8 cellular contexts compared by ENCODE assay signal in genomic region chr4:1291091-1291490, GRCh38. TPM values are rescaled to one million over a fixed set of nuclear protein-coding genes. Genes with fewer than 3 reads are reported as not detected.
DNase-seq lines count a peak whose midpoint lies in the region; ATAC-seq and TF ChIP-seq lines count a peak whose summit lies in the region.

No MANE protein-coding gene starts in this region.

- H3K9me2 ChIP-seq in SK-N-SH: no peaks in the 10 kb centered on the region

- WGBS in SK-N-SH (ENCODE audit: low lambda C conversion rate): 67% methylated on average over 9 of the region's 9 CpGs

- CTCF ChIA-PET in SK-N-SH (lab: Yijun Ruan, JAX): interaction anchor here (0.6 to 1.6 kb wide), 4 partner anchors 10 to 429 kb away, joined by 3 to 4 read pairs (median 3); no protein-coding TSS in a partner anchor
- CTCF ChIA-PET in activated CD4-positive, alpha-beta memory T cell treated with anti-CD3 and anti-CD28 coated beads for 36 hours (lab: Charles Lee): interaction anchor here (0.7 to 2.3 kb wide), 6 partner anchors 8 to 65 kb away, joined by 3 to 10 read pairs (median 4); no protein-coding TSS in a partner anchor

- H3K9me3 ChIP-seq in SK-N-SH: no peaks in the 10 kb centered on the region

- no peak for ATAC-seq in SK-N-SH treated with all-trans-retinoic acid at 6 μM for 48 hours
- no peak for ATAC-seq in stimulated activated naive CD8-positive, alpha-beta T cell treated with anti-CD3 and anti-CD28 coated beads, Interleukin-15, amount 100 ng/mL, for 72 hours
- no peak for ATAC-seq in GM21723 (IDR thresholded peaks at IDR 0.05; ENCODE audit: unreplicated experiment)

- peaks cover 4% of the 10 kb centered on the region for H3K9me3 Mint-ChIP-seq in activated CD4-positive, alpha-beta memory T cell treated with anti-CD3 and anti-CD28 coated beads for 36 hours
- H3K9me3 Mint-ChIP-seq in stimulated activated naive CD8-positive, alpha-beta T cell treated with anti-CD3 and anti-CD28 coated beads, Interleukin-15, amount 100 ng/mL, for 72 hours: peaks cover 4 to 5% of the 10 kb centered on the region in 2 donors

- intact Hi-C loops in activated CD4-positive, alpha-beta memory T cell treated with anti-CD3 and anti-CD28 coated beads for 36 hours (cut with micrococcal nuclease): no loop called here

- TF ChIP-seq EP300 in SK-N-SH (IDR thresholded peaks at IDR 0.05; ENCODE audit: borderline replicate concordance in 1 of 2, low read depth in 1 of 2, low read length in 1 of 2): no peak

- H3K27me3 ChIP-seq in SK-N-SH (ENCODE audit: insufficient read depth): no peaks in the 10 kb centered on the region

- H3K4me2 ChIP-seq in SK-N-SH: peak overlapping the region; percentile 98

- H2AFZ ChIP-seq in SK-N-SH (ENCODE audit: low read depth): no peak overlapping the region

- no peak for TF ChIP-seq CTCF in SK-N-SH (IDR thresholded peaks at IDR 0.05)

- peaks cover 47% of the 10 kb centered on the region for H4K20me1 ChIP-seq in SK-N-SH (ENCODE audit: insufficient read depth)

- peak overlapping the region; percentile 96 for H3K4me3 Mint-ChIP-seq in activated CD4-positive, alpha-beta memory T cell treated with anti-CD3 and anti-CD28 coated beads for 36 hours
- H3K4me3 Mint-ChIP-seq in stimulated activated naive CD8-positive, alpha-beta T cell treated with anti-CD3 and anti-CD28 coated beads, Interleukin-15, amount 100 ng/mL, for 72 hours: peak overlapping the region; percentile 90 to 98

- H3K4me1 ChIP-seq in SK-N-SH (ENCODE audit: control insufficient read depth in 1 of 2, insufficient read depth in 2 of 2, low read depth in 1 of 2, low read length in 1 of 2): peaks cover 0 to 25% of the 10 kb centered on the region in 2 experiments; a peak in 3 of 4 replicates

- no peak overlapping the region for H3K27ac ChIP-seq in SK-N-SH (ENCODE audit: low read depth in 2 of 2, low read length in 1 of 2)

- peaks cover 3% of the 10 kb centered on the region for H3K36me3 Mint-ChIP-seq in activated CD4-positive, alpha-beta memory T cell treated with anti-CD3 and anti-CD28 coated beads for 36 hours

- H3K79me2 ChIP-seq in SK-N-SH (ENCODE audit: insufficient read depth): peaks cover 56% of the 10 kb centered on the region

- peak overlapping the region; percentile 85 for H3K9ac ChIP-seq in SK-N-SH

- DNase-seq in SK-N-SH: no peak
- no peak for DNase-seq in activated CD4-positive, alpha-beta memory T cell treated with anti-CD3 and anti-CD28 coated beads for 36 hours
- no peak for DNase-seq in stimulated activated naive CD8-positive, alpha-beta T cell treated with anti-CD3 and anti-CD28 coated beads, Interleukin-15, amount 100 ng/mL, for 72 hours
- no peak for DNase-seq in DMS114 treated with DMSO at 0.1 percent for 48 hours (lab: John Stamatoyannopoulos, UW; ENCODE audit: unreplicated experiment)
- DNase-seq in SKM-1 treated with dmso at 0.1 percent for 144 hours (lab: John Stamatoyannopoulos, UW; ENCODE audit: unreplicated experiment): no peak

- H3K36me3 ChIP-seq in SK-N-SH (replicated peaks in 1 of 2; ENCODE audit: control insufficient read depth in 1 of 2, insufficient read depth in 2 of 2, low read length in 1 of 2): no peaks in the 10 kb centered on the region

- peak overlapping the region; percentile 80 for H3K27ac Mint-ChIP-seq in activated CD4-positive, alpha-beta memory T cell treated with anti-CD3 and anti-CD28 coated beads for 36 hours
- peak overlapping the region; percentile 87 to 98 for H3K27ac Mint-ChIP-seq in stimulated activated naive CD8-positive, alpha-beta T cell treated with anti-CD3 and anti-CD28 coated beads, Interleukin-15, amount 100 ng/mL, for 72 hours

- TF ChIP-seq RAD21 in SK-N-SH (IDR thresholded peaks at IDR 0.05; ENCODE audit: low read length): no peak

- POLR2A ChIA-PET in SK-N-SH (lab: Yijun Ruan, JAX): no interaction called here
- POLR2A ChIA-PET in activated CD4-positive, alpha-beta memory T cell treated with anti-CD3 and anti-CD28 coated beads for 36 hours (lab: Charles Lee): interaction anchor here (1.0 to 3.8 kb wide), 6 partner anchors 10 to 358 kb away, joined by 3 to 25 read pairs (median 6); partner anchors contain the start of genes CTBP1, TMEM175 and UVSSA

- H3K27me3 Mint-ChIP-seq in activated CD4-positive, alpha-beta memory T cell treated with anti-CD3 and anti-CD28 coated beads for 36 hours: no peaks in the 10 kb centered on the region
- no peaks in the 10 kb centered on the region for H3K27me3 Mint-ChIP-seq in stimulated activated naive CD8-positive, alpha-beta T cell treated with anti-CD3 and anti-CD28 coated beads, Interleukin-15, amount 100 ng/mL, for 72 hours

- H3F3A ChIP-seq in SK-N-SH (replicated peaks; ENCODE audit: insufficient read depth): peaks cover 3% of the 10 kb centered on the region

- peaks cover 39% of the 10 kb centered on the region for H3K4me1 Mint-ChIP-seq in activated CD4-positive, alpha-beta memory T cell treated with anti-CD3 and anti-CD28 coated beads for 36 hours (ENCODE audit: low read depth)
- peaks cover 56% of the 10 kb centered on the region for H3K4me1 Mint-ChIP-seq in stimulated activated naive CD8-positive, alpha-beta T cell treated with anti-CD3 and anti-CD28 coated beads, Interleukin-15, amount 100 ng/mL, for 72 hours

- peak overlapping the region; percentile 86 to 95 for H3K4me3 ChIP-seq in SK-N-SH (ENCODE audit: low read depth in 2 of 2, low read length in 1 of 2)
- peak overlapping the region; percentile 85 for H3K4me3 ChIP-seq in iPS-11a (ENCODE audit: low read depth, low read length)

TF ChIP-seq in SK-N-SH, 30 proteins besides CTCF, POLR2A, EP300 and RAD21:
- TF ChIP-seq MXI1 (IDR thresholded peaks at IDR 0.05; ENCODE audit: low read depth, low read length): no peak
- no peak for TF ChIP-seq GATA2 (CRISPR knock-in tag; IDR thresholded peaks at IDR 0.05)
- TF ChIP-seq SIN3A (IDR thresholded peaks at IDR 0.05; ENCODE audit: borderline replicate concordance, low read depth, low read length): no peak
- TF ChIP-seq RCOR1 (IDR thresholded peaks at IDR 0.05; ENCODE audit: low read length): no peak
- TF ChIP-seq YY1 (IDR thresholded peaks at IDR 0.05; ENCODE audit: low read depth): no peak
- TF ChIP-seq NRF1 (IDR thresholded peaks at IDR 0.05; ENCODE audit: low read depth, low read length): no peak
- no peak for TF ChIP-seq USF2 (IDR thresholded peaks at IDR 0.05; ENCODE audit: borderline replicate concordance, low read depth, low read length)
- TF ChIP-seq TAF1 (IDR thresholded peaks at IDR 0.05; ENCODE audit: borderline replicate concordance, low read depth, low read length): no peak

TF ChIP-seq in SK-N-SH treated with all-trans-retinoic acid at 6 μM for 48 hours, 23 proteins besides CTCF, POLR2A, EP300 and RAD21:
- TF ChIP-seq SNAI2 (CRISPR knock-in tag; IDR thresholded peaks at IDR 0.05) (no peak), TSHZ2 (CRISPR knock-in tag; IDR thresholded peaks at IDR 0.05) (no peak), CSRNP3 (CRISPR knock-in tag; IDR thresholded peaks at IDR 0.05) (no peak), ESRRG (CRISPR knock-in tag; IDR thresholded peaks at IDR 0.05) (no peak), OSR1 (CRISPR knock-in tag; IDR thresholded peaks at IDR 0.05) (no peak), PPARA (CRISPR knock-in tag; IDR thresholded peaks at IDR 0.05; ENCODE audit: borderline replicate concordance) (no peak)

RNA-seq across cellular contexts. Expression of gene MAEA, which starts 1.4 kb away (rescaled TPM):
- 123 and 128 TPM in 2 replicates for polyA plus RNA-seq in SK-N-SH (2012; rRNA removed)
- 64.4 and 85.4 TPM in 2 replicates for polyA plus RNA-seq in SK-N-SH (2012; cell fraction: cytosol; rRNA removed)
- 196 and 274 TPM in 2 replicates for polyA plus RNA-seq in SK-N-SH (2012; cell fraction: nucleus; rRNA removed)
- total RNA-seq in activated CD4-positive, alpha-beta memory T cell treated with anti-CD3 and anti-CD28 coated beads for 36 hours: 10 to 100 TPM; 47.3 to 50.3 TPM

RNA-seq across cellular contexts. Expression of gene CTBP1, which starts 42.2 kb away (rescaled TPM):
- 158 and 183 TPM in 2 replicates for polyA plus RNA-seq in SK-N-SH (2012; rRNA removed)
- 73.8 and 122 TPM in 2 replicates for polyA plus RNA-seq in SK-N-SH (2012; cell fraction: cytosol; rRNA removed)
- 419 and 467 TPM in 2 replicates for polyA plus RNA-seq in SK-N-SH (2012; cell fraction: nucleus; rRNA removed)
- total RNA-seq in activated CD4-positive, alpha-beta memory T cell treated with anti-CD3 and anti-CD28 coated beads for 36 hours: 100 to 1,000 TPM; 154 to 162 TPM

RNA-seq across cellular contexts. Expression of gene UVSSA, which starts 55.9 kb away (rescaled TPM):
- polyA plus RNA-seq in SK-N-SH (2012; rRNA removed): 14.5 and 14.9 TPM in 2 replicates
- 5.2 and 6.2 TPM in 2 replicates for polyA plus RNA-seq in SK-N-SH (2012; cell fraction: cytosol; rRNA removed)
- polyA plus RNA-seq in SK-N-SH (2012; cell fraction: nucleus; rRNA removed): 74.4 and 110 TPM in 2 replicates
- total RNA-seq in activated CD4-positive, alpha-beta memory T cell treated with anti-CD3 and anti-CD28 coated beads for 36 hours: 10 to 100 TPM; 20.2 to 21.5 TPM
